Comparison of ENCODE assay signal across 1 cellular context in the genomic region with DNA sequence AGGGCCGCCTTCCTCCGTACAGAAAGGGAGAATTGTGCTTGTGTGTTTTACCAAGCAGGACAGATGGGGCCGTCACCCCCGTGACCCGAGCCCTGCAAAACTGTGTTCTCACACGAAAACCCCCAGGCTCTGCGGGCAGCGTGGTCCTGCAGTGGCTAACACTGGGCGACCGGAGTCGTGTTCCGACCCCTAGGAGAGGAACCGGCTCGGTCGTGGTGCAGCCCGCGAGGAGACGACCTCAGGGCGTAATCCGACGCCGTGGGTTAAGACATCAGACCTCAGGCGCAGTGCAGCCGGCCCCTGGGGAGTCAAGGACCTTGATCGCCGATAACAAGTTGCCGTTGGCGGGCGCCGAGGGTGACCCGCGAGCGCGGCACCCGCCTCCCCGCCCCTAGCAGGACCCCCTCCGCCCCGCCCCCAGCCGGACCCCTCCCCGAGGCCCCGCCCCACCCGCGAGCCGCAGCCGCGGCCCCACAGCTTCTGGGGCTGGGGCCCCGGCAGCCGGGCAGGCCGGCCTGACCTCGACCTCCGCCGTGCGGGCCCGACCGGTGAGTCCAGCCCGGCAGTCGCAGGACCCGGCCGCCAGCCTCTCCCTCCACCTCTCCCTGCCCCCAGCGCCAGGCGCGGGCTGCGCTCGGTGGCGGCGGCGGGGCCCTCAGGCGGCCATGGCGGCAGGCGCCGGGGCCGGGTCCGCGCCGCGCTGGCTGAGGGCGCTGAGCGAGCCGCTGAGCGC.
TF ChIP-seq lines count a peak whose summit lies in the region.

CHPT1 (plus strand) TSS at position 444 of the 733 bp plus-strand sequence; CDS start at position 666, 222 bp downstream.

TF ChIP-seq in HepG2, 621 proteins besides CTCF, POLR2A, EP300 and RAD21 (continued from another document and continues in another):
- TF ChIP-seq, protein P1, sequence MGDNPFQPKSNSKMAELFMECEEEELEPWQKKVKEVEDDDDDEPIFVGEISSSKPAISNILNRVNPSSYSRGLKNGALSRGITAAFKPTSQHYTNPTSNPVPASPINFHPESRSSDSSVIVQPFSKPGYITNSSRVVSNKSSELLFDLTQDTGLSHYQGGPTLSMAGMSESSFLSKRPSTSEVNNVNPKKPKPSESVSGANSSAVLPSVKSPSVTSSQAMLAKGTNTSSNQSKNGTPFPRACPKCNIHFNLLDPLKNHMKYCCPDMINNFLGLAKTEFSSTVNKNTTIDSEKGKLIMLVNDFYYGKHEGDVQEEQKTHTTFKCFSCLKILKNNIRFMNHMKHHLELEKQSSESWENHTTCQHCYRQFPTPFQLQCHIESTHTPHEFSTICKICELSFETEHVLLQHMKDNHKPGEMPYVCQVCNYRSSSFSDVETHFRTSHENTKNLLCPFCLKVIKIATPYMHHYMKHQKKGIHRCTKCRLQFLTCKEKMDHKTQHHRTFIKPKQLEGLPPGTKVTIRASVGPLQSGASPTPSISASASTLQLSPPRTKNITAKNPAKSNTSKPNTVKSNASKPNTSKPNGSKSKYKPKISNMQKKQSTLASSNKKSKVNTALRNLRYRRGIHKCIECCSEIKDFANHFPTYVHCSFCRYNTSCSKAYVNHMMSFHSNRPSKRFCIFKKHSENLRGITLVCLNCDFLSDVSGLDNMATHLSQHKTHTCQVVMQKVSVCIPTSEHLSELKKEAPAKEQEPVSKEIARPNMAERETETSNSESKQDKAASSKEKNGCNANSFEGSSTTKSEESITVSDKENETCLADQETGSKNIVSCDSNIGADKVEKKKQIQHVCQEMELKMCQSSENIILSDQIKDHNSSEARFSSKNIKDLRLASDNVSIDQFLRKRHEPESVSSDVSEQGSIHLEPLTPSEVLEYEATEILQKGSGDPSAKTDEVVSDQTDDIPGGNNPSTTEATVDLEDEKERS (CRISPR knock-in tag; IDR thresholded peaks at IDR 0.05), result no peak
- TF ChIP-seq RBM39 (IDR thresholded peaks at IDR 0.05; ENCODE audit: low read depth, low read length, poor library complexity, severe bottlenecking) (no peak), IKZF1 (IDR thresholded peaks at IDR 0.05) (no peak), CREB3 (CRISPR knock-in tag; IDR thresholded peaks at IDR 0.05) (peak; percentile 65; the same call in 1 of the 2 replicates), ZNF124 (CRISPR knock-in tag; IDR thresholded peaks at IDR 0.05) (no peak), ZNF691 (CRISPR knock-in tag; IDR thresholded peaks at IDR 0.05; ENCODE audit: borderline replicate concordance, low read depth) (no peak), ZNF75D (CRISPR knock-in tag; IDR thresholded peaks at IDR 0.05; ENCODE audit: borderline replicate concordance) (no peak), REXO4 (CRISPR knock-in tag; IDR thresholded peaks at IDR 0.05; ENCODE audit: borderline replicate concordance) (no peak), SOX13 (IDR thresholded peaks at IDR 0.05) (no peak; the same call in 1 of the 2 replicates), SOX13 (CRISPR knock-in tag; conservative IDR thresholded peaks at IDR 0.05 in 1 of 2, IDR thresholded peaks at IDR 0.05 in 1 of 2) (peak in 1 of 2 experiments; percentile 50; a peak in 1 of 4 replicates), ZNF407 (CRISPR knock-in tag; IDR thresholded peaks at IDR 0.05; ENCODE audit: not compliant biosample characterization) (no peak), ETS1 (CRISPR knock-in tag; IDR thresholded peaks at IDR 0.05) (0 out of 2 replicates have a peak, but pooled peaks have one; percentile 9), FOXO1 (CRISPR knock-in tag; IDR thresholded peaks at IDR 0.05) (peak; percentile 18; the same call in 1 of the 2 replicates), ZNF615 (CRISPR knock-in tag; IDR thresholded peaks at IDR 0.05; ENCODE audit: borderline replicate concordance) (no peak), SOX6 (IDR thresholded peaks at IDR 0.05) (no peak), SOX6 (CRISPR knock-in tag; IDR thresholded peaks at IDR 0.05) (peak; percentile 42), MAFG (CRISPR knock-in tag; IDR thresholded peaks at IDR 0.05) (no peak)
- TF ChIP-seq, protein P2, sequence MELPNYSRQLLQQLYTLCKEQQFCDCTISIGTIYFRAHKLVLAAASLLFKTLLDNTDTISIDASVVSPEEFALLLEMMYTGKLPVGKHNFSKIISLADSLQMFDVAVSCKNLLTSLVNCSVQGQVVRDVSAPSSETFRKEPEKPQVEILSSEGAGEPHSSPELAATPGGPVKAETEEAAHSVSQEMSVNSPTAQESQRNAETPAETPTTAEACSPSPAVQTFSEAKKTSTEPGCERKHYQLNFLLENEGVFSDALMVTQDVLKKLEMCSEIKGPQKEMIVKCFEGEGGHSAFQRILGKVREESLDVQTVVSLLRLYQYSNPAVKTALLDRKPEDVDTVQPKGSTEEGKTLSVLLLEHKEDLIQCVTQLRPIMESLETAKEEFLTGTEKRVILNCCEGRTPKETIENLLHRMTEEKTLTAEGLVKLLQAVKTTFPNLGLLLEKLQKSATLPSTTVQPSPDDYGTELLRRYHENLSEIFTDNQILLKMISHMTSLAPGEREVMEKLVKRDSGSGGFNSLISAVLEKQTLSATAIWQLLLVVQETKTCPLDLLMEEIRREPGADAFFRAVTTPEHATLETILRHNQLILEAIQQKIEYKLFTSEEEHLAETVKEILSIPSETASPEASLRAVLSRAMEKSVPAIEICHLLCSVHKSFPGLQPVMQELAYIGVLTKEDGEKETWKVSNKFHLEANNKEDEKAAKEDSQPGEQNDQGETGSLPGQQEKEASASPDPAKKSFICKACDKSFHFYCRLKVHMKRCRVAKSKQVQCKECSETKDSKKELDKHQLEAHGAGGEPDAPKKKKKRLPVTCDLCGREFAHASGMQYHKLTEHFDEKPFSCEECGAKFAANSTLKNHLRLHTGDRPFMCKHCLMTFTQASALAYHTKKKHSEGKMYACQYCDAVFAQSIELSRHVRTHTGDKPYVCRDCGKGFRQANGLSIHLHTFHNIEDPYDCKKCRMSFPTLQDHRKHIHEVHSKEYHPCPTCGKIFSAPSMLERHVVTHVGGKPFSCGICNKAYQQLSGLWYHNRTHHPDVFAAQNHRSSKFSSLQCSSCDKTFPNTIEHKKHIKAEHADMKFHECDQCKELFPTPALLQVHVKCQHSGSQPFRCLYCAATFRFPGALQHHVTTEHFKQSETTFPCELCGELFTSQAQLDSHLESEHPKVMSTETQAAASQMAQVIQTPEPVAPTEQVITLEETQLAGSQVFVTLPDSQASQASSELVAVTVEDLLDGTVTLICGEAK (IDR thresholded peaks at IDR 0.05), result no peak
- TF ChIP-seq, protein P2 (CRISPR knock-in tag; IDR thresholded peaks at IDR 0.05), result no peak; the same call in 1 of the 2 replicates
- TF ChIP-seq, protein P3, sequence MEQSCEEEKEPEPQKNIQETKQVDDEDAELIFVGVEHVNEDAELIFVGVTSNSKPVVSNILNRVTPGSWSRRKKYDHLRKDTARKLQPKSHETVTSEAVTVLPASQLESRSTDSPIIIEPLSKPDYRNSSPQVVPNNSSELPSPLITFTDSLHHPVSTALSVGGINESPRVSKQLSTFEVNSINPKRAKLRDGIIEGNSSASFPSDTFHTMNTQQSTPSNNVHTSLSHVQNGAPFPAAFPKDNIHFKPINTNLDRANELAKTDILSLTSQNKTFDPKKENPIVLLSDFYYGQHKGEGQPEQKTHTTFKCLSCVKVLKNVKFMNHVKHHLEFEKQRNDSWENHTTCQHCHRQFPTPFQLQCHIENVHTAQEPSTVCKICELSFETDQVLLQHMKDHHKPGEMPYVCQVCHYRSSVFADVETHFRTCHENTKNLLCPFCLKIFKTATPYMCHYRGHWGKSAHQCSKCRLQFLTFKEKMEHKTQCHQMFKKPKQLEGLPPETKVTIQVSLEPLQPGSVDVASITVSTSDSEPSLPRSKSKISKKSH (CRISPR knock-in tag; IDR thresholded peaks at IDR 0.05; ENCODE audit: borderline replicate concordance), result no peak
